In genomic region chr19:14556662-14557188, GRCh38 we compare ENCODE assay signal across 8 cellular contexts. TPM values are rescaled to one million over a fixed set of nuclear protein-coding genes. Genes with fewer than 3 reads are reported as not detected.
DNase-seq lines count a peak whose midpoint lies in the region; ATAC-seq and TF ChIP-seq lines count a peak whose summit lies in the region.

No MANE protein-coding gene starts in this region.

- H3K4ac ChIP-seq in mesenchymal stem cell (ENCODE audit: low read depth in 1 of 2, low read length in 2 of 2) = no peak overlapping the region

- H3K23ac ChIP-seq in mesenchymal stem cell (ENCODE audit: low read length in 2 of 2) = no peak overlapping the region

- peak; percentile 83 for ATAC-seq in CD4-positive, alpha-beta T cell (ENCODE audit: poor library complexity)
- peak; percentile 75 for ATAC-seq in effector memory CD8-positive, alpha-beta T cell (replicated peaks)

- H2AFZ ChIP-seq in mesenchymal stem cell (ENCODE audit: low read depth, low read length) = peak overlapping the region; percentile 97

- no peak overlapping the region for H2BK5ac ChIP-seq in mesenchymal stem cell (ENCODE audit: low read depth, low read length, poor library complexity, severe bottlenecking)

- H3K27me3 ChIP-seq in CD4-positive, alpha-beta T cell (ENCODE audit: control insufficient read depth, insufficient read depth, low read length) = no peaks in the 10 kb centered on the region
- H3K27me3 ChIP-seq in mesenchymal stem cell (ENCODE audit: control insufficient read depth in 1 of 2, insufficient read depth in 1 of 2, low read length in 2 of 2) = no peaks in the 10 kb centered on the region

- no peaks in the 10 kb centered on the region for H3K27me3 Mint-ChIP-seq in CD4-positive, alpha-beta T cell
- H3K27me3 Mint-ChIP-seq in effector memory CD8-positive, alpha-beta T cell = no peaks in the 10 kb centered on the region

- peak overlapping the region; percentile 63 for H3K4me2 ChIP-seq in mesenchymal stem cell (ENCODE audit: low read length, poor library complexity, severe bottlenecking)

- intact Hi-C loops in CD4-positive, alpha-beta T cell (cut with DNase I, micrococcal nuclease) = no loop called here

- no peak overlapping the region for H2BK120ac ChIP-seq in mesenchymal stem cell (ENCODE audit: low read depth, low read length)

- peaks cover 41% of the 10 kb centered on the region for H3K79me1 ChIP-seq in mesenchymal stem cell (replicated peaks; ENCODE audit: low read length, poor library complexity, severe bottlenecking)

- H3K36me3 ChIP-seq in mesenchymal stem cell (ENCODE audit: control insufficient read depth in 1 of 2, insufficient read depth in 2 of 2, low read depth in 1 of 2, low read length in 2 of 2) = peaks cover 0 to 21% of the 10 kb centered on the region in 2 experiments

- peak overlapping the region in 1 of 2 experiments; percentile 91 for H3K14ac ChIP-seq in mesenchymal stem cell (ENCODE audit: low read length in 2 of 2)

- peaks cover 15% of the 10 kb centered on the region for H3K36me3 Mint-ChIP-seq in CD4-positive, alpha-beta T cell (ENCODE audit: low read depth)
- H3K36me3 Mint-ChIP-seq in effector memory CD8-positive, alpha-beta T cell (ENCODE audit: insufficient read depth) = peaks cover 14% of the 10 kb centered on the region

- peak overlapping the region; percentile 79 for H4K8ac ChIP-seq in mesenchymal stem cell (ENCODE audit: low read length)

- CTCF ChIA-PET in CD4-positive, alpha-beta T cell (lab: Charles Lee) = interaction anchor here (0.8 to 3.3 kb wide), 22 partner anchors 11 to 134 kb away, joined by 3 to 28 read pairs (median 4); partner anchors contain the start of genes NDUFB7, PTGER1, TECR and ZNF333

- no peak overlapping the region for H4K91ac ChIP-seq in mesenchymal stem cell (ENCODE audit: low read length)

- peak overlapping the region; percentile 66 for H3K4me3 Mint-ChIP-seq in CD4-positive, alpha-beta T cell
- peak overlapping the region; percentile 67 to 75 for H3K4me3 Mint-ChIP-seq in effector memory CD8-positive, alpha-beta T cell

- no peak overlapping the region for H3K27ac ChIP-seq in CD4-positive, alpha-beta T cell (ENCODE audit: low read depth, low read length)
- H3K27ac ChIP-seq in mesenchymal stem cell (ENCODE audit: low read length, poor library complexity, severe bottlenecking) = no peak overlapping the region

- no peaks in the 10 kb centered on the region for H3K9me3 ChIP-seq in CD4-positive, alpha-beta T cell (ENCODE audit: control insufficient read depth, low read length)
- H3K9me3 ChIP-seq in mesenchymal stem cell (ENCODE audit: control insufficient read depth, low read length) = no peaks in the 10 kb centered on the region

- WGBS in mesenchymal stem cell = 11% methylated on average over 17 of the region's 18 CpGs

- H3K9me3 Mint-ChIP-seq in CD4-positive, alpha-beta T cell = no peaks in the 10 kb centered on the region
- no peaks in the 10 kb centered on the region for H3K9me3 Mint-ChIP-seq in effector memory CD8-positive, alpha-beta T cell

- H2BK12ac ChIP-seq in mesenchymal stem cell (ENCODE audit: low read length in 2 of 2) = no peak overlapping the region

- POLR2A ChIA-PET in CD4-positive, alpha-beta T cell (lab: Charles Lee) = interaction anchor here (0.9 to 1.9 kb wide), 7 partner anchors 14 to 53 kb away, joined by 3 to 12 read pairs (median 4); partner anchors contain the start of genes DNAJB1, NDUFB7 and TECR

- no peak overlapping the region for H2BK15ac ChIP-seq in mesenchymal stem cell (ENCODE audit: low read depth, poor library complexity, severe bottlenecking)

- H3K4me1 Mint-ChIP-seq in CD4-positive, alpha-beta T cell (ENCODE audit: low read depth) = peaks cover 39% of the 10 kb centered on the region
- H3K4me1 Mint-ChIP-seq in effector memory CD8-positive, alpha-beta T cell (ENCODE audit: low read depth in 2 of 2) = peaks cover 37 to 41% of the 10 kb centered on the region in 2 donors

- H3K18ac ChIP-seq in mesenchymal stem cell (ENCODE audit: low read depth in 1 of 2, low read length in 2 of 2) = peak overlapping the region; percentile 63 to 69

- peaks cover 60% of the 10 kb centered on the region for H3K4me1 ChIP-seq in mesenchymal stem cell (ENCODE audit: control insufficient read depth, insufficient read depth, low read depth, low read length)

- peak; percentile 52 to 75 (median 64) for DNase-seq in CD4-positive, alpha-beta T cell
- peak; percentile 25 for DNase-seq in GOT3 (lab: John Stamatoyannopoulos, UW)
- peak; percentile 22 for DNase-seq in NCI-H526 treated with DMSO at 0.1 percent for 48 hours (lab: John Stamatoyannopoulos, UW)
- DNase-seq in activated CD8-positive, alpha-beta memory T cell treated with anti-CD3 and anti-CD28 coated beads for 24 hours = peak; percentile 89
- peak; percentile 57 to 65 (median 64) for DNase-seq in effector memory CD8-positive, alpha-beta T cell
- DNase-seq in mesenchymal stem cell = peak; percentile 80
- DNase-seq in stimulated activated CD8-positive, alpha-beta memory T cell treated with anti-CD3 and anti-CD28 coated beads, Interleukin-15, amount 100 ng/mL, for 1 hour (ENCODE audit: low read depth) = peak; percentile 37
- no peak for DNase-seq in DMS79 treated with DMSO at 0.1 percent for 48 hours (lab: John Stamatoyannopoulos, UW)

- no peak overlapping the region for H2AK5ac ChIP-seq in mesenchymal stem cell (ENCODE audit: low read length, severe bottlenecking)

- peak overlapping the region; percentile 54 for H3K9ac ChIP-seq in mesenchymal stem cell (ENCODE audit: low read length)

- peak; percentile 96 for TF ChIP-seq CTCF in CD4-positive, alpha-beta T cell (IDR thresholded peaks at IDR 0.05)

- H3K4me3 ChIP-seq in mesenchymal stem cell (ENCODE audit: insufficient read depth in 1 of 2, low read depth in 1 of 2, low read length in 2 of 2) = peak overlapping the region in 1 of 2 experiments; percentile 59

- peak overlapping the region; percentile 81 for H3K27ac Mint-ChIP-seq in CD4-positive, alpha-beta T cell
- peak overlapping the region; percentile 75 to 90 for H3K27ac Mint-ChIP-seq in effector memory CD8-positive, alpha-beta T cell

RNA-seq across cellular contexts. Expression of gene NDUFB7, which starts 15.1 kb away (rescaled TPM):
- 10 to 100 TPM; 31.7 to 39.1 TPM for total RNA-seq in CD4-positive, alpha-beta T cell
- 220 TPM for polyA plus RNA-seq in mesenchymal stem cell (2013, experiment 1 of 2)
- polyA plus RNA-seq in mesenchymal stem cell (2013, experiment 2 of 2) = 213 TPM

RNA-seq across cellular contexts. Expression of gene CLEC17A, which starts 26.2 kb away (rescaled TPM):
- total RNA-seq in CD4-positive, alpha-beta T cell = not detected
- not detected for polyA plus RNA-seq in mesenchymal stem cell (2013, experiment 1 of 2)
- not detected for polyA plus RNA-seq in mesenchymal stem cell (2013, experiment 2 of 2)

RNA-seq across cellular contexts. Expression of gene TECR, which starts 27.3 kb away (rescaled TPM):
- total RNA-seq in CD4-positive, alpha-beta T cell = 100 to 1,000 TPM; 217 to 232 TPM
- 136 TPM for polyA plus RNA-seq in mesenchymal stem cell (2013, experiment 1 of 2)
- 131 TPM for polyA plus RNA-seq in mesenchymal stem cell (2013, experiment 2 of 2)

RNA-seq across cellular contexts. Expression of gene DNAJB1, which starts 38.5 kb away (rescaled TPM):
- total RNA-seq in CD4-positive, alpha-beta T cell = 100 to 1,000 TPM; 666 to 672 TPM
- 59.4 TPM for polyA plus RNA-seq in mesenchymal stem cell (2013, experiment 1 of 2)
- 60.1 TPM for polyA plus RNA-seq in mesenchymal stem cell (2013, experiment 2 of 2)
